15 cellular contexts compared by ENCODE assay signal in the genomic region with DNA sequence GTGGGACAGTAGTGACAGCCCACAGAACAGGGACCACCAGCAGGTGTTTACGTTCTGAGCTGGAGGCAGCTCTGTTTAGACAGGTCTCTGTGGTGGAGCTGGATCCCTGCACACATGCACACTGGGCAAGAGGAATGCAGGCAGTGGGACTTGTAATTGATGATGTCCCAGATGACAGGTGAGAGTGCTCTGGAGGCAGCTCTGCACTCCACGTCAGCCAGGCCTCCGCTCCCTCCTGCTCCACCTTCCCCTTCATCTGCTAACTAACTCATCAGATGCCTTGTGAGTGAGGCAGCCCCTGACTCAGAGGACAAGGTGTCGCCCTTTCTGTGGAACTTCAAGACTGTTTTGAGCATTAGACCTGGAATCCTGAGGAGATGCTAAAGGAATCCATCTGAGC.
"Had no signal": no experiment of that assay in that cellular context is flagged by ENCODE, and none has a peak within 500 bp of the region (broad histone marks: within the 10 kb centered on the region; RNA-seq: fewer than 3 reads in every experiment).

No MANE protein-coding gene starts in this region.

- FAIRE-seq: endometrium, small intestine, urothelium cell line had no signal

- H3K27me3 ChIP-seq: ovary had no signal

- H3K9me3 ChIP-seq: ovary, thoracic aorta had no signal

- H3K27me3 Mint-ChIP-seq: activated naive CD8-positive, alpha-beta T cell; activated T-cell treated with anti-CD3 and anti-CD28 coated beads, Interleukin-2, amount 50 U/mL, for 24 hours had no signal

- H3K27ac Mint-ChIP-seq: activated CD8-positive, alpha-beta memory T cell treated with anti-CD3 and anti-CD28 coated beads, Interleukin-2, amount 10 ng/mL, durations not matched to agents 7 days and 5 days; activated naive CD8-positive, alpha-beta T cell; activated T-cell treated with anti-CD3 and anti-CD28 coated beads, Interleukin-2, amount 50 U/mL, for 24 hours had no signal

- H3K36me3 ChIP-seq: ovary, stomach, thoracic aorta had no signal

- H3K36me3 Mint-ChIP-seq: activated CD8-positive, alpha-beta memory T cell treated with anti-CD3 and anti-CD28 coated beads, Interleukin-2, amount 10 ng/mL, durations not matched to agents 7 days and 5 days had no signal

- H3K27ac ChIP-seq: dorsolateral prefrontal cortex, ovary, stomach, thoracic aorta had no signal

- ATAC-seq: activated CD8-positive, alpha-beta memory T cell treated with anti-CD3 and anti-CD28 coated beads, Interleukin-2, amount 10 ng/mL, durations not matched to agents 7 days and 5 days had no signal

- H3K4me3 ChIP-seq: dorsolateral prefrontal cortex, ovary, stomach, thoracic aorta had no signal

- DNase-seq: activated CD4-positive, alpha-beta T cell treated with anti-CD3 and anti-CD28 coated beads, Interleukin-2, amount 50 U/mL, for 4 hours; activated CD4-positive, CD25-positive, alpha-beta regulatory T cell; activated CD8-positive, alpha-beta memory T cell treated with anti-CD3 and anti-CD28 coated beads, Interleukin-2, amount 10 ng/mL, durations not matched to agents 7 days and 5 days; activated effector memory CD4-positive, alpha-beta T cell treated with Interleukin-2 at 50 U/mL for 16 hours; activated T-cell treated with anti-CD3 and anti-CD28 coated beads, Interleukin-2, amount 50 U/mL, for 24 hours; dorsolateral prefrontal cortex; foreskin melanocyte; head of caudate nucleus; ovary; small intestine; stomach had no signal

- H3K4me3 Mint-ChIP-seq: activated CD8-positive, alpha-beta memory T cell treated with anti-CD3 and anti-CD28 coated beads, Interleukin-2, amount 10 ng/mL, durations not matched to agents 7 days and 5 days; activated naive CD8-positive, alpha-beta T cell; activated T-cell treated with anti-CD3 and anti-CD28 coated beads, Interleukin-2, amount 50 U/mL, for 24 hours had no signal

- H3K4me1 Mint-ChIP-seq: activated CD8-positive, alpha-beta memory T cell treated with anti-CD3 and anti-CD28 coated beads, Interleukin-2, amount 10 ng/mL, durations not matched to agents 7 days and 5 days had no signal
